Comparison of ENCODE assay signal across 1 cellular context in genomic region chr4:183600189-183600685, GRCh38.
TF ChIP-seq lines count a peak whose summit lies in the region.

No MANE protein-coding gene starts in this region.

TF ChIP-seq in GM23338, 12 proteins besides CTCF, POLR2A, EP300 and RAD21 (continued from another document):
- TF ChIP-seq ZNF462 (CRISPR knock-in tag; IDR thresholded peaks at IDR 0.05): no peak
- TF ChIP-seq JUNB (IDR thresholded peaks at IDR 0.05; ENCODE audit: unreplicated experiment): no peak
- no peak for TF ChIP-seq ZNF114 (CRISPR knock-in tag; IDR thresholded peaks at IDR 0.05)
